Comparison of ENCODE assay signal across 9 cellular contexts in the genomic region with DNA sequence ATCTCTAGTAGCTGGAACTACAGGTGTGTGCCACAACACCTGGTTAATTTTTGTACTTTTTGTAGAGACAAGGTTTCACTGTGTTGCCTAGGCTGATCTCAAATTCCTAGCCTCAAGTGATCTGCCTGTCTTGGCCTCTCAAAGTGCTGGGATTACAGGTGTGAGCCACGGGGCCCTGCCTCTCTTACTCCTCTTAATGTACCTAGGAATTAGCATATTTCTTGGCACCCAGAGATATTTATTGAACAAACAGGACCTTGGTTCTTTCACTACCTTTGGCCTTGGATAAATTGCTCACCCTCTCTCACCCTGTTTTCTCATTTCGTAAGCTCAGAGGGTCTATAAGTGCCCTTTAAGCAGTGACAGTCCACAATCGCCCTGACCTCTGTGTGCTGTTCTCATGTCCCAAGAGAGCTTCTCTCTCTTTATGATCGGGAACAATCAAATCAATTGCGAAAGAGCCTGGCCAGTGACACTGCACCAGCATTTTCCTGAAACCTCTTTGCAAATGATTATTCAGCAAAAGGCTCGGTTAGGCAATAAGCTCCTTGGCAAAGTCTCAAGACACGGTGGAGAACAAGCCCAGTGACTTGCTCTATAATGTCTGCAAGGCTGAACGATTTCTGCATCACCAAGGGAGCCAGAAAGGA.
A peak's percentile ranks its signal among the peaks of the same experiment; 100 is the strongest.
DNase-seq lines count a peak whose midpoint lies in the region; ATAC-seq, FAIRE-seq and TF ChIP-seq lines count a peak whose summit lies in the region.
"Had no signal": no experiment of that assay in that cellular context is flagged by ENCODE, and none has a peak within 500 bp of the region (broad histone marks: within the 10 kb centered on the region; RNA-seq: fewer than 3 reads in every experiment).

No MANE protein-coding gene starts in this region.

- no peaks in the 10 kb centered on the region for H3K4me1 ChIP-seq in gastrocnemius medialis

- no peak for TF ChIP-seq CTCF in gastrocnemius medialis (IDR thresholded peaks at IDR 0.05 in 4 of 5, conservative IDR thresholded peaks at IDR 0.05 in 1 of 5)

- H3K4me3 ChIP-seq in gastrocnemius medialis = no peak overlapping the region

- no peaks in the 10 kb centered on the region for H3K27me3 ChIP-seq in gastrocnemius medialis

- peak; percentile 94 for ATAC-seq in Right ventricle myocardium superior (ENCODE audit: poor library complexity)
- peak; percentile 62 to 73 for ATAC-seq in gastrocnemius medialis
- ATAC-seq in HG03175 (IDR thresholded peaks at IDR 0.05; ENCODE audit: unreplicated experiment) = no peak
- ATAC-seq in activated CD8-positive, alpha-beta memory T cell treated with anti-CD3 and anti-CD28 coated beads, Interleukin-2, amount 10 ng/mL, durations not matched to agents 7 days and 5 days = no peak

- no peak for TF ChIP-seq POLR2A in gastrocnemius medialis (IDR thresholded peaks at IDR 0.05)
- TF ChIP-seq POLR2A in H54 (IDR thresholded peaks at IDR 0.05; ENCODE audit: low read depth, low read length) = no peak

- H3K9me3 ChIP-seq in gastrocnemius medialis = no peaks in the 10 kb centered on the region

- H3K27ac Mint-ChIP-seq in activated CD8-positive, alpha-beta memory T cell treated with anti-CD3 and anti-CD28 coated beads, Interleukin-2, amount 10 ng/mL, durations not matched to agents 7 days and 5 days = no peak overlapping the region
- H3K27ac Mint-ChIP-seq: WTC11 had no signal

- FAIRE-seq in H54 (lab: Jason Lieb, UNC) = no peak

- in situ Hi-C loops in Caki2 (cut with HindIII; ENCODE audit: low pct_unique_long_range_greater_than_20kb, low sequenced_read_pairs) = no loop called here
- in situ Hi-C loops in gastrocnemius medialis (cut with MboI; ENCODE audit: low sequenced_read_pairs in 4 of 4) = loop anchor here in 2 of 4 donors (10.0 kb wide), 1 partner anchor 221 kb away; no protein-coding TSS in a partner anchor

- no peak overlapping the region for H3K27ac ChIP-seq in gastrocnemius medialis

- peaks cover 43% of the 10 kb centered on the region for H3K36me3 Mint-ChIP-seq in activated CD8-positive, alpha-beta memory T cell treated with anti-CD3 and anti-CD28 coated beads, Interleukin-2, amount 10 ng/mL, durations not matched to agents 7 days and 5 days
- H3K36me3 Mint-ChIP-seq: WTC11 had no signal

- intact Hi-C loops in Right ventricle myocardium superior (cut with DNase I) (loop anchor here (2.0 to 5.0 kb wide), 2 partner anchors 221 to 679 kb away; no protein-coding TSS in a partner anchor), gastrocnemius medialis (cut with DNase I; ENCODE audit: low total_unique reads) (loop anchor here (2.0 kb wide), 1 partner anchor 221 kb away; no protein-coding TSS in a partner anchor)

- H3K27me3 Mint-ChIP-seq in activated CD8-positive, alpha-beta memory T cell treated with anti-CD3 and anti-CD28 coated beads, Interleukin-2, amount 10 ng/mL, durations not matched to agents 7 days and 5 days = no peaks in the 10 kb centered on the region

- peak; percentile 72 for DNase-seq in Caki2 (ENCODE audit: low read depth)
- peak; percentile 75 for DNase-seq in RPMI7951 (ENCODE audit: low read depth)
- peak; percentile 55 for DNase-seq in Right ventricle myocardium superior
- DNase-seq in gastrocnemius medialis = peak; percentile 64 to 68
- DNase-seq in H54 (ENCODE audit: insufficient read length, low spot score) = no peak
- DNase-seq in activated gamma-delta T cell (lab: John Stamatoyannopoulos, UW) = no peak
- DNase-seq in activated CD8-positive, alpha-beta memory T cell treated with anti-CD3 and anti-CD28 coated beads, Interleukin-2, amount 10 ng/mL, durations not matched to agents 7 days and 5 days = no peak

- H3K36me3 ChIP-seq in gastrocnemius medialis = no peaks in the 10 kb centered on the region

- no peaks in the 10 kb centered on the region for H3K9me3 Mint-ChIP-seq in activated CD8-positive, alpha-beta memory T cell treated with anti-CD3 and anti-CD28 coated beads, Interleukin-2, amount 10 ng/mL, durations not matched to agents 7 days and 5 days (ENCODE audit: low read depth)
- H3K9me3 Mint-ChIP-seq: WTC11 had no signal

- peaks cover 2% of the 10 kb centered on the region for H3K4me1 Mint-ChIP-seq in activated CD8-positive, alpha-beta memory T cell treated with anti-CD3 and anti-CD28 coated beads, Interleukin-2, amount 10 ng/mL, durations not matched to agents 7 days and 5 days

- H3K4me3 Mint-ChIP-seq in activated CD8-positive, alpha-beta memory T cell treated with anti-CD3 and anti-CD28 coated beads, Interleukin-2, amount 10 ng/mL, durations not matched to agents 7 days and 5 days = no peak overlapping the region
- H3K4me3 Mint-ChIP-seq: WTC11 had no signal

- CTCF ChIA-PET in activated CD8-positive, alpha-beta memory T cell treated with anti-CD3 and anti-CD28 coated beads, Interleukin-2, amount 10 ng/mL, durations not matched to agents 7 days and 5 days (lab: Charles Lee) = interaction anchor here (1.1 to 5.3 kb wide), 4 partner anchors 88 to 220 kb away, joined by 3 to 49 read pairs (median 4); no protein-coding TSS in a partner anchor

Comparison
In these comparisons a context has a peak if more than half of its experiments do, and no peak if none do; other contexts are left out.
1. DNase-seq: peak in Caki2 (single experiment), RPMI7951 (single experiment), Right ventricle myocardium superior (single experiment) and gastrocnemius medialis (2 of 2); none in H54 (single experiment), activated gamma-delta T cell (single experiment) and activated CD8-positive, alpha-beta memory T cell treated with anti-CD3 and anti-CD28 coated beads, Interleukin-2, amount 10 ng/mL, durations not matched to agents 7 days and 5 days (single experiment).
2. ATAC-seq: peak in Right ventricle myocardium superior (single experiment) and gastrocnemius medialis (2 of 2); none in HG03175 (single experiment) and activated CD8-positive, alpha-beta memory T cell treated with anti-CD3 and anti-CD28 coated beads, Interleukin-2, amount 10 ng/mL, durations not matched to agents 7 days and 5 days (single experiment).